Comparison of ENCODE assay signal across 2 cellular contexts in the genomic region with DNA sequence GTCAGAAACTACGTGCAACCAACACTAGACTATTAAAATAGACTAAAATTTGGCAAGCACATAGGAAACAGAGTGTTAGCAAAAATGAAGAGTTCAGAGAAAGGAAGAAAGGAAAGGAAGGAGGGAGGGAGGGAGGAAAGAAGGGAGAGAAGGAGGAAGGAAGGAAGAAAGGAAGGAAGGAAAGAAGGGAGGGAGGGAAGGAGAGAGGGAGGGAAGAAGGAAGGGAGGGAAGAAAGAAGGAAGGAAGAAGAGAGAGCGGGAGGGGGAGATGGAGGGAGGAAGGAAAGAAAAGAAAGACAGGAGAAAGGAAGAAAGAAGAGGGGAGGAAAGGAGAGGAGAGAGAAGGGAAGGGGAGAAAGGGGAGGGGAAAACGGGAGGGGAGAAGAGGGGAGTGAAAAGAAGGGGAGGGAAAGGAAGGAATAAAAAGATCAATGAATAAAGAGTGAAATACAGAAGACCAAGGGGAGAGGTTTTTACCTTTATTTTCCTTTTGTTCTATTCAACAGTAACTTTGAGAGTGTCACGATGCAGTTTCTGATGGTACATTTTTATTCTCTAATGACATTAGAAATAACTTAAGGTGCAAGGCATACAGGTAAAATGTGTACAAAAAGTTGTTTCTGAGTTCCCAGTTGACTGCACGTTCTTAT.
TF ChIP-seq lines count a peak whose summit lies in the region.

No MANE protein-coding gene starts in this region.

TF ChIP-seq in HEK293, 187 proteins besides CTCF, POLR2A, EP300 and RAD21 (continued from another document):
- TF ChIP-seq, protein P1, sequence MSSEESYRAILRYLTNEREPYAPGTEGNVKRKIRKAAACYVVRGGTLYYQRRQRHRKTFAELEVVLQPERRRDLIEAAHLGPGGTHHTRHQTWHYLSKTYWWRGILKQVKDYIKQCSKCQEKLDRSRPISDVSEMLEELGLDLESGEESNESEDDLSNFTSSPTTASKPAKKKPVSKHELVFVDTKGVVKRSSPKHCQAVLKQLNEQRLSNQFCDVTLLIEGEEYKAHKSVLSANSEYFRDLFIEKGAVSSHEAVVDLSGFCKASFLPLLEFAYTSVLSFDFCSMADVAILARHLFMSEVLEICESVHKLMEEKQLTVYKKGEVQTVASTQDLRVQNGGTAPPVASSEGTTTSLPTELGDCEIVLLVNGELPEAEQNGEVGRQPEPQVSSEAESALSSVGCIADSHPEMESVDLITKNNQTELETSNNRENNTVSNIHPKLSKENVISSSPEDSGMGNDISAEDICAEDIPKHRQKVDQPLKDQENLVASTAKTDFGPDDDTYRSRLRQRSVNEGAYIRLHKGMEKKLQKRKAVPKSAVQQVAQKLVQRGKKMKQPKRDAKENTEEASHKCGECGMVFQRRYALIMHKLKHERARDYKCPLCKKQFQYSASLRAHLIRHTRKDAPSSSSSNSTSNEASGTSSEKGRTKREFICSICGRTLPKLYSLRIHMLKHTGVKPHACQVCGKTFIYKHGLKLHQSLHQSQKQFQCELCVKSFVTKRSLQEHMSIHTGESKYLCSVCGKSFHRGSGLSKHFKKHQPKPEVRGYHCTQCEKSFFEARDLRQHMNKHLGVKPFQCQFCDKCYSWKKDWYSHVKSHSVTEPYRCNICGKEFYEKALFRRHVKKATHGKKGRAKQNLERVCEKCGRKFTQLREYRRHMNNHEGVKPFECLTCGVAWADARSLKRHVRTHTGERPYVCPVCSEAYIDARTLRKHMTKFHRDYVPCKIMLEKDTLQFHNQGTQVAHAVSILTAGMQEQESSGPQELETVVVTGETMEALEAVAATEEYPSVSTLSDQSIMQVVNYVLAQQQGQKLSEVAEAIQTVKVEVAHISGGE (tag by site-specific recombination; conservative IDR thresholded peaks at IDR 0.05; ENCODE audit: low read depth), result no peak
- TF ChIP-seq, protein P2, sequence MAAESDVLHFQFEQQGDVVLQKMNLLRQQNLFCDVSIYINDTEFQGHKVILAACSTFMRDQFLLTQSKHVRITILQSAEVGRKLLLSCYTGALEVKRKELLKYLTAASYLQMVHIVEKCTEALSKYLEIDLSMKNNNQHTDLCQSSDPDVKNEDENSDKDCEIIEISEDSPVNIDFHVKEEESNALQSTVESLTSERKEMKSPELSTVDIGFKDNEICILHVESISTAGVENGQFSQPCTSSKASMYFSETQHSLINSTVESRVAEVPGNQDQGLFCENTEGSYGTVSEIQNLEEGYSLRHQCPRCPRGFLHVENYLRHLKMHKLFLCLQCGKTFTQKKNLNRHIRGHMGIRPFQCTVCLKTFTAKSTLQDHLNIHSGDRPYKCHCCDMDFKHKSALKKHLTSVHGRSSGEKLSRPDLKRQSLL (tag by site-specific recombination; IDR thresholded peaks at IDR 0.05), result no peak
- TF ChIP-seq ZNF366 (tag by site-specific recombination; conservative IDR thresholded peaks at IDR 0.05) (peak; percentile 81), PRDM1 (tag by site-specific recombination; IDR thresholded peaks at IDR 0.05) (peak; percentile 77; the same call in 1 of the 2 replicates), ZNF350 (tag by site-specific recombination; IDR thresholded peaks at IDR 0.05) (no peak)
- TF ChIP-seq, protein P3, sequence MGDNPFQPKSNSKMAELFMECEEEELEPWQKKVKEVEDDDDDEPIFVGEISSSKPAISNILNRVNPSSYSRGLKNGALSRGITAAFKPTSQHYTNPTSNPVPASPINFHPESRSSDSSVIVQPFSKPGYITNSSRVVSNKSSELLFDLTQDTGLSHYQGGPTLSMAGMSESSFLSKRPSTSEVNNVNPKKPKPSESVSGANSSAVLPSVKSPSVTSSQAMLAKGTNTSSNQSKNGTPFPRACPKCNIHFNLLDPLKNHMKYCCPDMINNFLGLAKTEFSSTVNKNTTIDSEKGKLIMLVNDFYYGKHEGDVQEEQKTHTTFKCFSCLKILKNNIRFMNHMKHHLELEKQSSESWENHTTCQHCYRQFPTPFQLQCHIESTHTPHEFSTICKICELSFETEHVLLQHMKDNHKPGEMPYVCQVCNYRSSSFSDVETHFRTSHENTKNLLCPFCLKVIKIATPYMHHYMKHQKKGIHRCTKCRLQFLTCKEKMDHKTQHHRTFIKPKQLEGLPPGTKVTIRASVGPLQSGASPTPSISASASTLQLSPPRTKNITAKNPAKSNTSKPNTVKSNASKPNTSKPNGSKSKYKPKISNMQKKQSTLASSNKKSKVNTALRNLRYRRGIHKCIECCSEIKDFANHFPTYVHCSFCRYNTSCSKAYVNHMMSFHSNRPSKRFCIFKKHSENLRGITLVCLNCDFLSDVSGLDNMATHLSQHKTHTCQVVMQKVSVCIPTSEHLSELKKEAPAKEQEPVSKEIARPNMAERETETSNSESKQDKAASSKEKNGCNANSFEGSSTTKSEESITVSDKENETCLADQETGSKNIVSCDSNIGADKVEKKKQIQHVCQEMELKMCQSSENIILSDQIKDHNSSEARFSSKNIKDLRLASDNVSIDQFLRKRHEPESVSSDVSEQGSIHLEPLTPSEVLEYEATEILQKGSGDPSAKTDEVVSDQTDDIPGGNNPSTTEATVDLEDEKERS (tag by site-specific recombination; IDR thresholded peaks at IDR 0.05), result no peak

TF ChIP-seq in K562, 482 proteins besides CTCF, POLR2A, EP300 and RAD21 (continued from another document and continues in another):
- TF ChIP-seq, protein P4, sequence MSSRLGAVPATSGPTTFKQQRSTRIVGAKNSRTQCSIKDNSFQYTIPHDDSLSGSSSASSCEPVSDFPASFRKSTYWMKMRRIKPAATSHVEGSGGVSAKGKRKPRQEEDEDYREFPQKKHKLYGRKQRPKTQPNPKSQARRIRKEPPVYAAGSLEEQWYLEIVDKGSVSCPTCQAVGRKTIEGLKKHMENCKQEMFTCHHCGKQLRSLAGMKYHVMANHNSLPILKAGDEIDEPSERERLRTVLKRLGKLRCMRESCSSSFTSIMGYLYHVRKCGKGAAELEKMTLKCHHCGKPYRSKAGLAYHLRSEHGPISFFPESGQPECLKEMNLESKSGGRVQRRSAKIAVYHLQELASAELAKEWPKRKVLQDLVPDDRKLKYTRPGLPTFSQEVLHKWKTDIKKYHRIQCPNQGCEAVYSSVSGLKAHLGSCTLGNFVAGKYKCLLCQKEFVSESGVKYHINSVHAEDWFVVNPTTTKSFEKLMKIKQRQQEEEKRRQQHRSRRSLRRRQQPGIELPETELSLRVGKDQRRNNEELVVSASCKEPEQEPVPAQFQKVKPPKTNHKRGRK (tag; IDR thresholded peaks at IDR 0.05), result peak; percentile 85
- TF ChIP-seq, protein P5, sequence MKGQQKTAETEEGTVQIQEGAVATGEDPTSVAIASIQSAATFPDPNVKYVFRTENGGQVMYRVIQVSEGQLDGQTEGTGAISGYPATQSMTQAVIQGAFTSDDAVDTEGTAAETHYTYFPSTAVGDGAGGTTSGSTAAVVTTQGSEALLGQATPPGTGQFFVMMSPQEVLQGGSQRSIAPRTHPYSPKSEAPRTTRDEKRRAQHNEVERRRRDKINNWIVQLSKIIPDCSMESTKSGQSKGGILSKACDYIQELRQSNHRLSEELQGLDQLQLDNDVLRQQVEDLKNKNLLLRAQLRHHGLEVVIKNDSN (CRISPR knock-in tag; IDR thresholded peaks at IDR 0.05), result no peak
- no peak for TF ChIP-seq HNRNPH1 (optimal IDR thresholded peaks at IDR 0.05; ENCODE audit: low read depth, low read length)
- TF ChIP-seq, protein P6, sequence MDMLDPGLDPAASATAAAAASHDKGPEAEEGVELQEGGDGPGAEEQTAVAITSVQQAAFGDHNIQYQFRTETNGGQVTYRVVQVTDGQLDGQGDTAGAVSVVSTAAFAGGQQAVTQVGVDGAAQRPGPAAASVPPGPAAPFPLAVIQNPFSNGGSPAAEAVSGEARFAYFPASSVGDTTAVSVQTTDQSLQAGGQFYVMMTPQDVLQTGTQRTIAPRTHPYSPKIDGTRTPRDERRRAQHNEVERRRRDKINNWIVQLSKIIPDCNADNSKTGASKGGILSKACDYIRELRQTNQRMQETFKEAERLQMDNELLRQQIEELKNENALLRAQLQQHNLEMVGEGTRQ (CRISPR knock-in tag; IDR thresholded peaks at IDR 0.05), result no peak
- TF ChIP-seq NFIX (CRISPR knock-in tag; IDR thresholded peaks at IDR 0.05; ENCODE audit: low read depth), result no peak
- no peak for TF ChIP-seq ZNF197 (CRISPR knock-in tag; IDR thresholded peaks at IDR 0.05; ENCODE audit: low read depth)
- no peak for TF ChIP-seq PML (IDR thresholded peaks at IDR 0.05; ENCODE audit: low read length)
- no peak for TF ChIP-seq CHD4 (IDR thresholded peaks at IDR 0.05; ENCODE audit: insufficient read depth, insufficient replicate concordance, low read depth, low read length, poor library complexity, severe bottlenecking)
- TF ChIP-seq, protein P7, sequence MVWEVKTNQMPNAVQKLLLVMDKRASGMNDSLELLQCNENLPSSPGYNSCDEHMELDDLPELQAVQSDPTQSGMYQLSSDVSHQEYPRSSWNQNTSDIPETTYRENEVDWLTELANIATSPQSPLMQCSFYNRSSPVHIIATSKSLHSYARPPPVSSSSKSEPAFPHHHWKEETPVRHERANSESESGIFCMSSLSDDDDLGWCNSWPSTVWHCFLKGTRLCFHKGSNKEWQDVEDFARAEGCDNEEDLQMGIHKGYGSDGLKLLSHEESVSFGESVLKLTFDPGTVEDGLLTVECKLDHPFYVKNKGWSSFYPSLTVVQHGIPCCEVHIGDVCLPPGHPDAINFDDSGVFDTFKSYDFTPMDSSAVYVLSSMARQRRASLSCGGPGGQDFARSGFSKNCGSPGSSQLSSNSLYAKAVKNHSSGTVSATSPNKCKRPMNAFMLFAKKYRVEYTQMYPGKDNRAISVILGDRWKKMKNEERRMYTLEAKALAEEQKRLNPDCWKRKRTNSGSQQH (CRISPR knock-in tag; IDR thresholded peaks at IDR 0.05), result peak; percentile 78; the same call in 1 of the 2 replicates
- TF ChIP-seq, protein P8, sequence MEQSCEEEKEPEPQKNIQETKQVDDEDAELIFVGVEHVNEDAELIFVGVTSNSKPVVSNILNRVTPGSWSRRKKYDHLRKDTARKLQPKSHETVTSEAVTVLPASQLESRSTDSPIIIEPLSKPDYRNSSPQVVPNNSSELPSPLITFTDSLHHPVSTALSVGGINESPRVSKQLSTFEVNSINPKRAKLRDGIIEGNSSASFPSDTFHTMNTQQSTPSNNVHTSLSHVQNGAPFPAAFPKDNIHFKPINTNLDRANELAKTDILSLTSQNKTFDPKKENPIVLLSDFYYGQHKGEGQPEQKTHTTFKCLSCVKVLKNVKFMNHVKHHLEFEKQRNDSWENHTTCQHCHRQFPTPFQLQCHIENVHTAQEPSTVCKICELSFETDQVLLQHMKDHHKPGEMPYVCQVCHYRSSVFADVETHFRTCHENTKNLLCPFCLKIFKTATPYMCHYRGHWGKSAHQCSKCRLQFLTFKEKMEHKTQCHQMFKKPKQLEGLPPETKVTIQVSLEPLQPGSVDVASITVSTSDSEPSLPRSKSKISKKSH (CRISPR knock-in tag; IDR thresholded peaks at IDR 0.05), result no peak
- TF ChIP-seq, protein P9, sequence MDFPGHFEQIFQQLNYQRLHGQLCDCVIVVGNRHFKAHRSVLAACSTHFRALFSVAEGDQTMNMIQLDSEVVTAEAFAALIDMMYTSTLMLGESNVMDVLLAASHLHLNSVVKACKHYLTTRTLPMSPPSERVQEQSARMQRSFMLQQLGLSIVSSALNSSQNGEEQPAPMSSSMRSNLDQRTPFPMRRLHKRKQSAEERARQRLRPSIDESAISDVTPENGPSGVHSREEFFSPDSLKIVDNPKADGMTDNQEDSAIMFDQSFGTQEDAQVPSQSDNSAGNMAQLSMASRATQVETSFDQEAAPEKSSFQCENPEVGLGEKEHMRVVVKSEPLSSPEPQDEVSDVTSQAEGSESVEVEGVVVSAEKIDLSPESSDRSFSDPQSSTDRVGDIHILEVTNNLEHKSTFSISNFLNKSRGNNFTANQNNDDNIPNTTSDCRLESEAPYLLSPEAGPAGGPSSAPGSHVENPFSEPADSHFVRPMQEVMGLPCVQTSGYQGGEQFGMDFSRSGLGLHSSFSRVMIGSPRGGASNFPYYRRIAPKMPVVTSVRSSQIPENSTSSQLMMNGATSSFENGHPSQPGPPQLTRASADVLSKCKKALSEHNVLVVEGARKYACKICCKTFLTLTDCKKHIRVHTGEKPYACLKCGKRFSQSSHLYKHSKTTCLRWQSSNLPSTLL (IDR thresholded peaks at IDR 0.05), result 0 out of 2 replicates have a peak, but pooled peaks have one; percentile 28
- TF ChIP-seq CBX1 (IDR thresholded peaks at IDR 0.05; ENCODE audit: low read depth), result no peak
- TF ChIP-seq, protein P10, sequence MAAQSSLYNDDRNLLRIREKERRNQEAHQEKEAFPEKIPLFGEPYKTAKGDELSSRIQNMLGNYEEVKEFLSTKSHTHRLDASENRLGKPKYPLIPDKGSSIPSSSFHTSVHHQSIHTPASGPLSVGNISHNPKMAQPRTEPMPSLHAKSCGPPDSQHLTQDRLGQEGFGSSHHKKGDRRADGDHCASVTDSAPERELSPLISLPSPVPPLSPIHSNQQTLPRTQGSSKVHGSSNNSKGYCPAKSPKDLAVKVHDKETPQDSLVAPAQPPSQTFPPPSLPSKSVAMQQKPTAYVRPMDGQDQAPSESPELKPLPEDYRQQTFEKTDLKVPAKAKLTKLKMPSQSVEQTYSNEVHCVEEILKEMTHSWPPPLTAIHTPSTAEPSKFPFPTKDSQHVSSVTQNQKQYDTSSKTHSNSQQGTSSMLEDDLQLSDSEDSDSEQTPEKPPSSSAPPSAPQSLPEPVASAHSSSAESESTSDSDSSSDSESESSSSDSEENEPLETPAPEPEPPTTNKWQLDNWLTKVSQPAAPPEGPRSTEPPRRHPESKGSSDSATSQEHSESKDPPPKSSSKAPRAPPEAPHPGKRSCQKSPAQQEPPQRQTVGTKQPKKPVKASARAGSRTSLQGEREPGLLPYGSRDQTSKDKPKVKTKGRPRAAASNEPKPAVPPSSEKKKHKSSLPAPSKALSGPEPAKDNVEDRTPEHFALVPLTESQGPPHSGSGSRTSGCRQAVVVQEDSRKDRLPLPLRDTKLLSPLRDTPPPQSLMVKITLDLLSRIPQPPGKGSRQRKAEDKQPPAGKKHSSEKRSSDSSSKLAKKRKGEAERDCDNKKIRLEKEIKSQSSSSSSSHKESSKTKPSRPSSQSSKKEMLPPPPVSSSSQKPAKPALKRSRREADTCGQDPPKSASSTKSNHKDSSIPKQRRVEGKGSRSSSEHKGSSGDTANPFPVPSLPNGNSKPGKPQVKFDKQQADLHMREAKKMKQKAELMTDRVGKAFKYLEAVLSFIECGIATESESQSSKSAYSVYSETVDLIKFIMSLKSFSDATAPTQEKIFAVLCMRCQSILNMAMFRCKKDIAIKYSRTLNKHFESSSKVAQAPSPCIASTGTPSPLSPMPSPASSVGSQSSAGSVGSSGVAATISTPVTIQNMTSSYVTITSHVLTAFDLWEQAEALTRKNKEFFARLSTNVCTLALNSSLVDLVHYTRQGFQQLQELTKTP (IDR thresholded peaks at IDR 0.05; ENCODE audit: low read depth in 1 of 2, partially characterized antibody in 2 of 2), result no peak
- no peak for TF ChIP-seq RCOR1 (IDR thresholded peaks at IDR 0.05; ENCODE audit: borderline replicate concordance in 1 of 2, low read depth in 2 of 2, low read length in 2 of 2)
- no peak for TF ChIP-seq ZNF766 (CRISPR knock-in tag; conservative IDR thresholded peaks at IDR 0.05)
